In genomic region chr7:45164239-45164638, GRCh38 we compare ENCODE assay signal across 13 cellular contexts. TPM values are rescaled to one million over a fixed set of nuclear protein-coding genes. Genes with fewer than 3 reads are reported as not detected.
"Had no signal": no experiment of that assay in that cellular context is flagged by ENCODE, and none has a peak within 500 bp of the region (broad histone marks: within the 10 kb centered on the region; RNA-seq: fewer than 3 reads in every experiment).

No MANE protein-coding gene starts in this region.

RNA-seq across cellular contexts. Expression of gene RAMP3, which starts 6.6 kb away (rescaled TPM):
- total RNA-seq: activated CD4-positive, alpha-beta memory T cell treated with anti-CD3 and anti-CD28 coated beads for 36 hours; activated CD4-positive, alpha-beta T cell treated with anti-CD3 and anti-CD28 coated beads for 36 hours; activated CD4-positive, alpha-beta T cell treated with anti-CD3 and anti-CD28 coated beads, Interleukin-2, amount 10 ng/mL, durations not matched to agents 24 days and 14 days; activated CD8-positive, alpha-beta memory T cell treated with anti-CD3 and anti-CD28 coated beads for 36 hours; activated CD8-positive, alpha-beta memory T cell treated with anti-CD3 and anti-CD28 coated beads, Interleukin-2, amount 10 ng/mL, durations not matched to agents 7 days and 5 days; activated CD8-positive, alpha-beta T cell treated with anti-CD3 and anti-CD28 coated beads, Interleukin-2, amount 10 ng/mL, durations not matched to agents 7 days and 5 days; activated naive CD4-positive, alpha-beta T cell treated with anti-CD3 and anti-CD28 coated beads for 36 hours; activated naive CD8-positive, alpha-beta T cell treated with anti-CD3 and anti-CD28 coated beads for 36 hours; activated T-helper 1 cell treated with anti-CD3 and anti-CD28 coated beads, Interleukin-12 subunit alpha, Interleukin-12 subunit beta, Interleukin-2, Interleukin-4 antibody, amounts not matched to agents 30 ng/mL and 10 ng/mL and 1 ng/mL, durations not matched to agents 14 hours and 24 hours and 36 hours; endothelial cell of umbilical vein; fibroblast of villous mesenchyme; T-helper 1 cell treated with Interleukin-12 subunit alpha and Interleukin-12 subunit beta and Interleukin-4 antibody, amounts not matched to agents 30 ng/mL and 1 ng/mL, for 36 hours had no signal
- polyA plus RNA-seq: endothelial cell of umbilical vein, fibroblast of lung had no signal
